Comparison of ENCODE assay signal across 13 cellular contexts in genomic region chr1:8406011-8406410, GRCh38.
DNase-seq lines count a peak whose midpoint lies in the region; ATAC-seq and TF ChIP-seq lines count a peak whose summit lies in the region.
"Had no signal": no experiment of that assay in that cellular context is flagged by ENCODE, and none has a peak within 500 bp of the region (broad histone marks: within the 10 kb centered on the region; RNA-seq: fewer than 3 reads in every experiment).

No MANE protein-coding gene starts in this region.

- peaks cover 0 to 4% (median 0%) of the 10 kb centered on the region in 11 donors for H3K9me3 Mint-ChIP-seq in naive thymus-derived CD4-positive, alpha-beta T cell
- H3K9me3 Mint-ChIP-seq: H9 had no signal

- in situ Hi-C loops in Panc1 (cut with HindIII; ENCODE audit: low pct_unique_long_range_greater_than_20kb, low sequenced_read_pairs): no loop called here

- H3K27ac ChIP-seq in Panc1 (ENCODE audit: low read length): peak overlapping the region; percentile 99
- no peak overlapping the region for H3K27ac ChIP-seq in naive thymus-derived CD4-positive, alpha-beta T cell (ENCODE audit: low read depth, low read length)
- peak overlapping the region; percentile 69 to 99 for H3K27ac ChIP-seq in tibial artery
- H3K27ac ChIP-seq: BLaER1 had no signal

- peaks cover 0 to 44% (median 25%) of the 10 kb centered on the region in 5 donors for H3K36me3 Mint-ChIP-seq in naive thymus-derived CD4-positive, alpha-beta T cell

- no peak for TF ChIP-seq CTCF in Panc1 (IDR thresholded peaks at IDR 0.05)
- no peak for TF ChIP-seq CTCF in tibial artery (IDR thresholded peaks at IDR 0.05)

- peaks cover 18% of the 10 kb centered on the region for H3K36me3 ChIP-seq in Panc1 (ENCODE audit: control insufficient read depth, insufficient read depth, low read length)
- H3K36me3 ChIP-seq in adipocyte (ENCODE audit: control insufficient read depth, insufficient read depth, low read length, severe bottlenecking): peaks cover 66% of the 10 kb centered on the region
- peaks cover 0 to 6% (median 0%) of the 10 kb centered on the region in 3 experiments for H3K36me3 ChIP-seq in naive thymus-derived CD4-positive, alpha-beta T cell (ENCODE audit: control insufficient read depth in 2 of 3, insufficient read depth in 3 of 3, low read length in 3 of 3)
- peaks cover 0 to 27% (median 25%) of the 10 kb centered on the region in 3 donors for H3K36me3 ChIP-seq in tibial artery

- H3K27me3 ChIP-seq in Panc1 (ENCODE audit: control insufficient read depth, insufficient read depth, low read length) (no peaks in the 10 kb centered on the region), adipocyte (replicated peaks; ENCODE audit: control insufficient read depth, insufficient read depth, low read length) (no peaks in the 10 kb centered on the region), tibial artery (no peaks in the 10 kb centered on the region)
- no peaks in the 10 kb centered on the region for H3K27me3 ChIP-seq in naive thymus-derived CD4-positive, alpha-beta T cell (ENCODE audit: control insufficient read depth in 2 of 2, insufficient read depth in 2 of 2, low read length in 2 of 2)
- H3K27me3 ChIP-seq: BLaER1 had no signal

- H3K27me3 Mint-ChIP-seq in naive thymus-derived CD4-positive, alpha-beta T cell: no peaks in the 10 kb centered on the region

- peak overlapping the region; percentile 21 for H3K9ac ChIP-seq in adipocyte (ENCODE audit: low read length)
- H3K9ac ChIP-seq: BLaER1 had no signal

- DNase-seq in Panc1 (ENCODE audit: low read depth, low spot score): no peak
- DNase-seq in adipocyte (ENCODE audit: low read depth): no peak
- no peak for DNase-seq in naive thymus-derived CD4-positive, alpha-beta T cell
- DNase-seq in tibial artery: no peak
- no peak for DNase-seq in epidermal melanocyte (ENCODE audit: insufficient read length, low spot score)
- DNase-seq in activated CD4-positive, CD25-positive, alpha-beta regulatory T cell treated with anti-CD3 and anti-CD28 coated beads, Interleukin-2, amount 50 U/mL, for 72 hours: no peak
- DNase-seq in NCI-H524 treated with DMSO at 0.1 percent for 48 hours (lab: John Stamatoyannopoulos, UW): no peak
- DNase-seq: H9, Kasumi-1, NCI-H1930, NCI-H2171 treated with DMSO at 0.1 percent for 48 hours, SIG-M5 had no signal

- no peak overlapping the region for H3K4me3 ChIP-seq in Panc1 (ENCODE audit: low read depth in 2 of 2, low read length in 2 of 2)
- no peak overlapping the region for H3K4me3 ChIP-seq in adipocyte (ENCODE audit: low read length)
- no peak overlapping the region for H3K4me3 ChIP-seq in naive thymus-derived CD4-positive, alpha-beta T cell (ENCODE audit: low read length)
- H3K4me3 ChIP-seq in tibial artery: no peak overlapping the region
- H3K4me3 ChIP-seq: BLaER1 had no signal

- ATAC-seq in Panc1: no peak
- no peak for ATAC-seq in naive thymus-derived CD4-positive, alpha-beta T cell

- H3K4me1 Mint-ChIP-seq in naive thymus-derived CD4-positive, alpha-beta T cell: peaks cover 39 to 70% (median 57%) of the 10 kb centered on the region in 7 donors

- intact Hi-C loops in Panc1 (cut with micrococcal nuclease; ENCODE audit: unreplicated experiment): no loop called here
- intact Hi-C loops in naive thymus-derived CD4-positive, alpha-beta T cell (cut with micrococcal nuclease): loop anchor here in 1 of 2 donors (5.0 kb wide), 1 partner anchor 266 kb away; no protein-coding TSS in a partner anchor
- intact Hi-C loops in tibial artery (cut with DNase I; ENCODE audit: low total_unique reads): no loop called here

- POLR2A ChIA-PET in Panc1 (lab: Charles Lee): no interaction called here
- POLR2A ChIA-PET in naive thymus-derived CD4-positive, alpha-beta T cell (lab: Charles Lee): no interaction called here

- peak overlapping the region in 5 of 9 donors; percentile 28 to 65 (median 48) for H3K27ac Mint-ChIP-seq in naive thymus-derived CD4-positive, alpha-beta T cell

- no peak overlapping the region for H3K4me3 Mint-ChIP-seq in naive thymus-derived CD4-positive, alpha-beta T cell
- H3K4me3 Mint-ChIP-seq: H9 had no signal

- no TSS peak for BruUV-seq in Panc1 (replicated peaks; lab: Mats Ljungman, UMichigan)

- CTCF ChIA-PET in Panc1 (lab: Charles Lee): no interaction called here
- CTCF ChIA-PET in naive thymus-derived CD4-positive, alpha-beta T cell (lab: Charles Lee): no interaction called here

- H3K4me1 ChIP-seq in Panc1 (ENCODE audit: control insufficient read depth, insufficient read depth, low read length): peaks cover 43% of the 10 kb centered on the region
- peaks cover 43% of the 10 kb centered on the region for H3K4me1 ChIP-seq in adipocyte (ENCODE audit: control insufficient read depth, insufficient read depth, low read length)
- peaks cover 25 to 43% of the 10 kb centered on the region in 2 donors for H3K4me1 ChIP-seq in naive thymus-derived CD4-positive, alpha-beta T cell (ENCODE audit: control insufficient read depth in 2 of 2, insufficient read depth in 2 of 2, low read length in 2 of 2)
- H3K4me1 ChIP-seq in tibial artery: peaks cover 9 to 68% (median 52%) of the 10 kb centered on the region in 4 donors

- H3K9me3 ChIP-seq in Panc1 (ENCODE audit: control insufficient read depth, insufficient read depth, low read depth, low read length): no peaks in the 10 kb centered on the region
- H3K9me3 ChIP-seq in adipocyte (ENCODE audit: control insufficient read depth, low read length): no peaks in the 10 kb centered on the region
- H3K9me3 ChIP-seq in naive thymus-derived CD4-positive, alpha-beta T cell (ENCODE audit: control insufficient read depth in 2 of 3, low read length in 3 of 3): no peaks in the 10 kb centered on the region
- no peaks in the 10 kb centered on the region for H3K9me3 ChIP-seq in tibial artery
- H3K9me3 ChIP-seq: BLaER1 had no signal
